17 cellular contexts compared by ENCODE assay signal in genomic region chr15:100115066-100115710, GRCh38.
DNase-seq lines count a peak whose midpoint lies in the region; ATAC-seq, FAIRE-seq and TF ChIP-seq lines count a peak whose summit lies in the region.
"Had no signal": no experiment of that assay in that cellular context is flagged by ENCODE, and none has a peak within 500 bp of the region (broad histone marks: within the 10 kb centered on the region; RNA-seq: fewer than 3 reads in every experiment).

No MANE protein-coding gene starts in this region.

- H4K20me1 ChIP-seq in BLaER1 treated with 17β-estradiol and CSF1 and Interleukin-3, amounts not matched to agents 10 nM and 100 nM: peaks cover 0 to 6% (median 0%) of the 10 kb centered on the region in 11 experiments; a peak in 1 of 22 replicates
- H4K20me1 ChIP-seq in astrocyte (ENCODE audit: insufficient read depth, low read length) (no peaks in the 10 kb centered on the region), GM23338 (replicated peaks; ENCODE audit: insufficient read depth) (no peaks in the 10 kb centered on the region)

- H3F3A ChIP-seq in GM23338 (replicated peaks; ENCODE audit: low read depth): no peaks in the 10 kb centered on the region

- peaks cover 14 to 25% (median 22%) of the 10 kb centered on the region in 11 experiments for H3K9me3 ChIP-seq in BLaER1 treated with 17β-estradiol and CSF1 and Interleukin-3, amounts not matched to agents 10 nM and 100 nM (replicated peaks in 1 of 11)
- H3K9me3 ChIP-seq in astrocyte (ENCODE audit: insufficient read depth, low read depth, low read length) (no peaks in the 10 kb centered on the region), skeletal muscle tissue (ENCODE audit: control insufficient read depth in 3 of 3, low read length in 3 of 3) (no peaks in the 10 kb centered on the region)
- H3K9me3 ChIP-seq: Peyer's patch had no signal

- CTCF ChIA-PET in HEK293T (lab: Yijun Ruan, JAX): no interaction called here

- no peaks in the 10 kb centered on the region for H3K9me2 ChIP-seq in GM23338 (ENCODE audit: insufficient read depth)

- H3K79me2 ChIP-seq in astrocyte (ENCODE audit: insufficient read depth, low read length): no peaks in the 10 kb centered on the region
- H3K79me2 ChIP-seq in GM23338 (replicated peaks; ENCODE audit: insufficient read depth): no peaks in the 10 kb centered on the region

- peak overlapping the region; percentile 15 for H2AFZ ChIP-seq in astrocyte (ENCODE audit: low read depth, low read length)
- H2AFZ ChIP-seq in GM23338: no peak overlapping the region

- H3K4me2 ChIP-seq in BLaER1 treated with 17β-estradiol and CSF1 and Interleukin-3, amounts not matched to agents 10 nM and 100 nM: peak overlapping the region; percentile 79 to 99 (median 95)
- H3K4me2 ChIP-seq in astrocyte (ENCODE audit: low read length) (peak overlapping the region; percentile 85), GM23338 (no peak overlapping the region)

- peaks cover 3% of the 10 kb centered on the region for H3K36me3 Mint-ChIP-seq in astrocyte (ENCODE audit: low read depth, unreplicated experiment)
- no peaks in the 10 kb centered on the region for H3K36me3 Mint-ChIP-seq in GM23338 (ENCODE audit: low read depth)

- peak overlapping the region in 4 of 10 experiments; percentile 30 to 60 (median 52); a peak in 9 of 20 replicates for H3K4me3 ChIP-seq in BLaER1 treated with 17β-estradiol and CSF1 and Interleukin-3, amounts not matched to agents 10 nM and 100 nM
- peak overlapping the region; percentile 48 for H3K4me3 ChIP-seq in astrocyte (ENCODE audit: insufficient read depth, low read depth, low read length)
- H3K4me3 ChIP-seq in skeletal muscle tissue (ENCODE audit: low read length in 3 of 3): no peak overlapping the region
- H3K4me3 ChIP-seq in GM23338: no peak overlapping the region
- H3K4me3 ChIP-seq: K562, lung had no signal

- H3K4me1 ChIP-seq in BLaER1 treated with 17β-estradiol and CSF1 and Interleukin-3, amounts not matched to agents 10 nM and 100 nM: peaks cover 74 to 100% (median 98%) of the 10 kb centered on the region in 10 experiments
- H3K4me1 ChIP-seq in astrocyte (ENCODE audit: insufficient read depth, low read length) (peaks cover 48% of the 10 kb centered on the region), skeletal muscle tissue (ENCODE audit: control insufficient read depth in 3 of 3, insufficient read depth in 3 of 3, low read length in 3 of 3) (peaks cover 52 to 57% (median 53%) of the 10 kb centered on the region in 3 donors), GM23338 (ENCODE audit: insufficient read depth) (0 out of 2 replicates have a peak, but pooled peaks cover 7% of the 10 kb centered on the region)

- H3K27me3 Mint-ChIP-seq in astrocyte (ENCODE audit: low read depth, unreplicated experiment) (peaks cover 4% of the 10 kb centered on the region), GM23338 (ENCODE audit: insufficient read depth, low read depth, poor library complexity) (peaks cover 3% of the 10 kb centered on the region)
- H3K27me3 Mint-ChIP-seq: activated naive CD4-positive, alpha-beta T cell treated with anti-CD3 and anti-CD28 coated beads, Interleukin-2, amount 50 U/mL, for 24 hours; activated T-cell treated with anti-CD3 and anti-CD28 coated beads, Interleukin-2, amount 50 U/mL, for 24 hours; central memory CD8-positive, alpha-beta T cell had no signal

- H3K9ac ChIP-seq in BLaER1 treated with 17β-estradiol and CSF1 and Interleukin-3, amounts not matched to agents 10 nM and 100 nM: peak overlapping the region in 8 of 11 experiments; percentile 43 to 79 (median 65); a peak in 12 of 22 replicates
- H3K9ac ChIP-seq in astrocyte (ENCODE audit: low read length) (peak overlapping the region; percentile 68), skeletal muscle tissue (ENCODE audit: low read depth in 1 of 3, low read length in 3 of 3) (peak overlapping the region in 1 of 3 donors; percentile 45)

- no peaks in the 10 kb centered on the region for H3K36me3 ChIP-seq in BLaER1 treated with 17β-estradiol and CSF1 and Interleukin-3, amounts not matched to agents 10 nM and 100 nM
- no peaks in the 10 kb centered on the region for H3K36me3 ChIP-seq in astrocyte (ENCODE audit: insufficient read depth, low read length)
- peaks cover 1 to 14% (median 6%) of the 10 kb centered on the region in 3 donors for H3K36me3 ChIP-seq in skeletal muscle tissue (ENCODE audit: control insufficient read depth in 3 of 3, insufficient read depth in 3 of 3, low read length in 3 of 3)
- no peaks in the 10 kb centered on the region for H3K36me3 ChIP-seq in GM23338 (ENCODE audit: insufficient read depth)
- H3K36me3 ChIP-seq: Peyer's patch had no signal

- DNase-seq in astrocyte (ENCODE audit: low read depth) (no peak), A172 (ENCODE audit: low spot score) (no peak), NCI-H524 treated with DMSO at 0.1 percent for 48 hours (lab: John Stamatoyannopoulos, UW) (no peak), GM23338 (ENCODE audit: low spot score) (no peak), HEK293T (ENCODE audit: extremely low spot score) (no peak)
- DNase-seq: activated CD4-positive, alpha-beta T cell treated with anti-CD3 and anti-CD28 coated beads, Interleukin-2, amount 50 U/mL, for 4 hours; activated T-cell treated with anti-CD3 and anti-CD28 coated beads, Interleukin-2, amount 50 U/mL, for 24 hours; foreskin melanocyte; NCI-H774 had no signal

- peak overlapping the region in 9 of 11 experiments; percentile 62 to 91 (median 80); a peak in 16 of 22 replicates for H3K27ac ChIP-seq in BLaER1 treated with 17β-estradiol and CSF1 and Interleukin-3, amounts not matched to agents 10 nM and 100 nM
- peak overlapping the region; percentile 81 for H3K27ac ChIP-seq in astrocyte (ENCODE audit: low read depth, low read length)
- H3K27ac ChIP-seq in layer of hippocampus (ENCODE audit: low read depth, low read length): peak overlapping the region; percentile 86
- H3K27ac ChIP-seq in skeletal muscle tissue (ENCODE audit: low read depth, low read length): peak overlapping the region; percentile 72
- no peak overlapping the region for H3K27ac ChIP-seq in GM23338 (ENCODE audit: low read depth)

- H3K27ac Mint-ChIP-seq in astrocyte (ENCODE audit: unreplicated experiment) (no peak overlapping the region), GM23338 (no peak overlapping the region)

- peaks cover 0 to 24% (median 0%) of the 10 kb centered on the region in 11 experiments; a peak in 4 of 22 replicates for H3K27me3 ChIP-seq in BLaER1 treated with 17β-estradiol and CSF1 and Interleukin-3, amounts not matched to agents 10 nM and 100 nM
- H3K27me3 ChIP-seq in astrocyte (ENCODE audit: insufficient read depth, low read length) (no peaks in the 10 kb centered on the region), layer of hippocampus (ENCODE audit: control insufficient read depth, insufficient read depth, low read length) (no peaks in the 10 kb centered on the region), skeletal muscle tissue (ENCODE audit: control insufficient read depth in 3 of 3, insufficient read depth in 3 of 3, low read length in 3 of 3) (no peaks in the 10 kb centered on the region), GM23338 (ENCODE audit: insufficient read depth) (no peaks in the 10 kb centered on the region)
- H3K27me3 ChIP-seq: Peyer's patch had no signal

- no peak for ATAC-seq in GM23338
- ATAC-seq: K562 had no signal

- H3K4me1 Mint-ChIP-seq in astrocyte (ENCODE audit: low read depth, unreplicated experiment) (peaks cover 44% of the 10 kb centered on the region), GM23338 (peaks cover 10% of the 10 kb centered on the region)

- FAIRE-seq in astrocyte (lab: Jason Lieb, UNC): no peak
- FAIRE-seq: K562 had no signal

- no peak overlapping the region for H3K4me3 Mint-ChIP-seq in astrocyte (ENCODE audit: unreplicated experiment)
- H3K4me3 Mint-ChIP-seq in GM23338: no peak overlapping the region
- H3K4me3 Mint-ChIP-seq: activated naive CD4-positive, alpha-beta T cell treated with anti-CD3 and anti-CD28 coated beads, Interleukin-2, amount 50 U/mL, for 24 hours; activated T-cell treated with anti-CD3 and anti-CD28 coated beads, Interleukin-2, amount 50 U/mL, for 24 hours; central memory CD8-positive, alpha-beta T cell had no signal

- H3K9me3 Mint-ChIP-seq in astrocyte (ENCODE audit: unreplicated experiment) (peaks cover 17% of the 10 kb centered on the region), GM23338 (peaks cover 12% of the 10 kb centered on the region)
- H3K9me3 Mint-ChIP-seq: activated naive CD4-positive, alpha-beta T cell treated with anti-CD3 and anti-CD28 coated beads, Interleukin-2, amount 50 U/mL, for 24 hours had no signal

- TF ChIP-seq CTCF in astrocyte (IDR thresholded peaks at IDR 0.05; ENCODE audit: insufficient read depth, low read depth, low read length): no peak
- no peak for TF ChIP-seq CTCF in GM23338 (conservative IDR thresholded peaks at IDR 0.05; ENCODE audit: low read depth in 2 of 2)

- POLR2A ChIA-PET in HEK293T (lab: Yijun Ruan, JAX): no interaction called here

TF ChIP-seq in HEK293T, 16 proteins besides CTCF, POLR2A, EP300 and RAD21:
- TF ChIP-seq BHLHE40 (IDR thresholded peaks at IDR 0.05; ENCODE audit: borderline replicate concordance) (no peak), SP1 (IDR thresholded peaks at IDR 0.05) (no peak), SUZ12 (IDR thresholded peaks at IDR 0.05) (no peak), PKNOX1 (IDR thresholded peaks at IDR 0.05) (no peak), NFRKB (IDR thresholded peaks at IDR 0.05) (no peak), ARNT (IDR thresholded peaks at IDR 0.05) (no peak), HDGF (IDR thresholded peaks at IDR 0.05; ENCODE audit: borderline replicate concordance) (no peak), FOXA1 (IDR thresholded peaks at IDR 0.05) (no peak), LEF1 (IDR thresholded peaks at IDR 0.05; ENCODE audit: borderline replicate concordance) (no peak), FOXM1 (IDR thresholded peaks at IDR 0.05; ENCODE audit: borderline replicate concordance) (no peak), FOXK2 (IDR thresholded peaks at IDR 0.05) (no peak), ZNF384 (IDR thresholded peaks at IDR 0.05) (no peak), L3MBTL2 (conservative IDR thresholded peaks at IDR 0.05) (no peak), ELF4 (IDR thresholded peaks at IDR 0.05) (no peak), CTBP1 (IDR thresholded peaks at IDR 0.05; ENCODE audit: borderline replicate concordance) (no peak), TARDBP (IDR thresholded peaks at IDR 0.05) (no peak)
